In genomic region chr7:33754933-33755928, GRCh38 we compare ENCODE assay signal across 23 cellular contexts.
DNase-seq lines count a peak whose midpoint lies in the region; ATAC-seq and TF ChIP-seq lines count a peak whose summit lies in the region.
"Had no signal": no experiment of that assay in that cellular context is flagged by ENCODE, and none has a peak within 500 bp of the region (broad histone marks: within the 10 kb centered on the region; RNA-seq: fewer than 3 reads in every experiment).

No MANE protein-coding gene starts in this region.

- TF ChIP-seq EP300 in neural cell (conservative IDR thresholded peaks at IDR 0.05; ENCODE audit: poor library complexity, severe bottlenecking), result peak; percentile 92

- POLR2A ChIA-PET in RWPE1 (lab: Yijun Ruan, JAX; ENCODE audit: low non-redundant PET), result no interaction called here

- H3F3A ChIP-seq in neural cell (ENCODE audit: insufficient read depth, low read length, poor library complexity, severe bottlenecking), result no peaks in the 10 kb centered on the region

- H3K4me2 ChIP-seq in neural cell (ENCODE audit: low read length), result no peak overlapping the region

- H4K20me1 ChIP-seq in neural cell (ENCODE audit: insufficient read depth), result no peaks in the 10 kb centered on the region

- no peaks in the 10 kb centered on the region for H3K9me2 ChIP-seq in neural cell (ENCODE audit: insufficient read depth, low read length)

- DNase-seq in NCI-H82 (lab: John Stamatoyannopoulos, UW) (peak; percentile 2), NCI-H82 treated with DMSO at 0.1 percent for 48 hours (lab: John Stamatoyannopoulos, UW; ENCODE audit: unreplicated experiment) (no peak), NCI-H1417 treated with DMSO at 0.1 percent for 48 hours (lab: John Stamatoyannopoulos, UW) (peak; percentile 57), dermis blood vessel endothelial cell (peak; percentile 48), RWPE1 (ENCODE audit: low spot score) (no peak)
- DNase-seq: 8988T; activated CD4-positive, alpha-beta memory T cell treated with anti-CD3 and anti-CD28 coated beads for 36 hours; activated naive CD4-positive, alpha-beta T cell; central memory CD4-positive, alpha-beta T cell; KG1; NCI-H1048; pancreas; SHP77 treated with DMSO at 0.1 percent for 48 hours; small intestine; stimulated activated CD4-positive, alpha-beta T cell treated with anti-CD3 and anti-CD28 coated beads, Interleukin-4, amount 100 ng/mL, for 24 hours; stomach; T-helper 17 cell; upper lobe of right lung had no signal

- H3K27ac ChIP-seq in neural cell (ENCODE audit: low read length) (peak overlapping the region; percentile 2), RWPE1 (no peak overlapping the region)
- H3K27ac ChIP-seq: esophagus muscularis mucosa, pancreas, stomach, upper lobe of right lung had no signal

- H3K27me3 ChIP-seq in neural cell (ENCODE audit: insufficient read depth, low read depth, low read length), result no peaks in the 10 kb centered on the region
- H3K27me3 ChIP-seq: esophagus muscularis mucosa, pancreas, stomach, upper lobe of right lung had no signal

- no peak for TF ChIP-seq RAD21 in neural cell (conservative IDR thresholded peaks at IDR 0.05)

- no peaks in the 10 kb centered on the region for H3K79me2 ChIP-seq in neural cell (replicated peaks; ENCODE audit: insufficient read depth, low read length)

- no peak overlapping the region for H2AFZ ChIP-seq in neural cell (ENCODE audit: low read depth, low read length)

- TF ChIP-seq CTCF in neural cell (IDR thresholded peaks at IDR 0.05; ENCODE audit: poor library complexity, severe bottlenecking) (no peak), RWPE1 (conservative IDR thresholded peaks at IDR 0.05; ENCODE audit: low read depth) (no peak)

- no peaks in the 10 kb centered on the region for H3K9me3 ChIP-seq in neural cell (ENCODE audit: low read length)
- H3K9me3 ChIP-seq: esophagus muscularis mucosa, pancreas, stomach, upper lobe of right lung had no signal

- CTCF ChIA-PET in RWPE1 (lab: Yijun Ruan, JAX), result interaction anchor here (0.7 to 1.6 kb wide), 3 partner anchors 9 to 178 kb away, joined by 3 to 11 read pairs (median 3); no protein-coding TSS in a partner anchor

- H3K36me3 ChIP-seq in neural cell (ENCODE audit: insufficient read depth, low read length), result no peaks in the 10 kb centered on the region
- H3K36me3 ChIP-seq: esophagus muscularis mucosa, pancreas, stomach, upper lobe of right lung had no signal

- ATAC-seq in HG02885 (IDR thresholded peaks at IDR 0.05; ENCODE audit: poor library complexity, unreplicated experiment), result no peak
- ATAC-seq in GM21723 (IDR thresholded peaks at IDR 0.05; ENCODE audit: unreplicated experiment), result no peak
- ATAC-seq: pancreas, T-helper 17 cell, upper lobe of right lung had no signal

- H3K4me3 ChIP-seq in neural cell (ENCODE audit: low read length), result no peak overlapping the region
- H3K4me3 ChIP-seq: esophagus muscularis mucosa, lung, pancreas, stomach, upper lobe of right lung had no signal

- no peak overlapping the region for H3K9ac ChIP-seq in neural cell (ENCODE audit: low read length)

TF ChIP-seq in neural cell, 6 proteins besides CTCF, POLR2A, EP300 and RAD21:
- TF ChIP-seq REST (IDR thresholded peaks at IDR 0.05; ENCODE audit: borderline replicate concordance) (peak; percentile 87), POLR2AphosphoS5 (IDR thresholded peaks at IDR 0.05) (peak; percentile 85), MXI1 (conservative IDR thresholded peaks at IDR 0.05; ENCODE audit: poor library complexity, severe bottlenecking) (no peak), TAF1 (IDR thresholded peaks at IDR 0.05; ENCODE audit: low read depth) (no peak), SMC3 (conservative IDR thresholded peaks at IDR 0.05; ENCODE audit: poor library complexity) (no peak), EZH2 (IDR thresholded peaks at IDR 0.05; ENCODE audit: borderline replicate concordance, insufficient read depth, low read length, poor library complexity, severe bottlenecking) (no peak)

Comparison
In these comparisons a context has a peak if more than half of its experiments do, and no peak if none do; other contexts are left out.
1. DNase-seq: peak in NCI-H82 (single experiment), NCI-H1417 treated with DMSO at 0.1 percent for 48 hours (single experiment) and dermis blood vessel endothelial cell (single experiment); none in NCI-H82 treated with DMSO at 0.1 percent for 48 hours (single experiment) and RWPE1 (single experiment).